ENCODE assay signal across 8 cellular contexts in the genomic region with DNA sequence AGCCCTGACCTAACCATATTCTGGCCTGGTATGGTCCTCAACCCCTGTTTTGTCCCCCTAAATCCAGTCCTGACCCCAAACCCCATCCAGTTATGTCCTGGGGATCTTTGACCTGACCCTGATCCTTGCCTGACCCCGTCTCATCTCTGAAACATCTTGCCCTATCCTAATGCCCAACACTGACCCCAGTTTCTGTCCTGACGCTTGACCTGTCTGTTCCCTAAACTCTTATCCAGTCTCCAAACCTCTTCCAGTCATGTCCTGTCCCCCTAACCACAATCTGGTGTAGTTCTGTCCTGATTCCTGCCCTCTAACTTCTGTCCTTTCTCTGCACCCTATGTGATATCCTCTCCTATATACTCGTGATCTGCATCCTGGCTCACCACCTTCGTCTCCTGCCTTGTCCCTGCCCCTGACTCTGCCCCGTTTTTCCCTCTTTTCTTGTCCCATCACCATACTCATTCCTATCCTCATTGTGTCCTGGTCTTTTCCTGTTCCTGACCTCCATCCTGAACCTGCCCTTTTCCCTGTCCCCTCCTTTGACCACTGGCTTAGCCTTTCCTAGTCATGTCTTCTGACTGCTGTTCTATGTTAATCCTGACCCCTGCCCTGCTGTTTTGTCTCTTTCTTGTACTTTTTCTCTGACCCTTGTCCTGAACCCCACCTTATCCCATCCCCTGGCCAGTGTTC.
DNase-seq lines count a peak whose midpoint lies in the region; ATAC-seq and TF ChIP-seq lines count a peak whose summit lies in the region.

No MANE protein-coding gene starts in this region.

- no peaks in the 10 kb centered on the region for H3K27me3 Mint-ChIP-seq in activated naive CD8-positive, alpha-beta T cell

- H3K9me3 Mint-ChIP-seq in activated naive CD8-positive, alpha-beta T cell (ENCODE audit: low read depth): no peaks in the 10 kb centered on the region
- no peaks in the 10 kb centered on the region for H3K9me3 Mint-ChIP-seq in stimulated activated effector memory CD8-positive, alpha-beta T cell treated with anti-CD3 and anti-CD28 coated beads, Interleukin-12 subunit alpha, Interleukin-12 subunit beta, amount 100 ng/mL, for 72 hours

- TF ChIP-seq CTCF in HFF-Myc (IDR thresholded peaks at IDR 0.05; ENCODE audit: low read depth, low read length, missing control alignments): no peak

- no peaks in the 10 kb centered on the region for H3K36me3 Mint-ChIP-seq in activated naive CD8-positive, alpha-beta T cell
- H3K36me3 Mint-ChIP-seq in stimulated activated effector memory CD8-positive, alpha-beta T cell treated with anti-CD3 and anti-CD28 coated beads, Interleukin-12 subunit alpha, Interleukin-12 subunit beta, amount 100 ng/mL, for 72 hours: peaks cover 13% of the 10 kb centered on the region

- H3K27ac Mint-ChIP-seq in activated naive CD8-positive, alpha-beta T cell: peak overlapping the region; percentile 83
- H3K27ac Mint-ChIP-seq in stimulated activated effector memory CD8-positive, alpha-beta T cell treated with anti-CD3 and anti-CD28 coated beads, Interleukin-12 subunit alpha, Interleukin-12 subunit beta, amount 100 ng/mL, for 72 hours: peak overlapping the region; percentile 92

- H3K4me3 ChIP-seq in HFF-Myc (replicated peaks; ENCODE audit: low read depth, low read length) (peak overlapping the region; percentile 44), iPS-18c (ENCODE audit: insufficient read depth, low read depth, low read length) (peak overlapping the region; percentile 60)

- peaks cover 7% of the 10 kb centered on the region for H3K9me3 ChIP-seq in iPS-18c (ENCODE audit: control insufficient read depth, insufficient read depth, low read length)

- DNase-seq in HFF-Myc (ENCODE audit: extremely low read depth, low read depth): no peak
- no peak for DNase-seq in stimulated activated effector memory CD8-positive, alpha-beta T cell treated with anti-CD3 and anti-CD28 coated beads, Interleukin-12 subunit alpha, Interleukin-12 subunit beta, amount 100 ng/mL, for 72 hours (ENCODE audit: low spot score in 2 of 2)
- no peak for DNase-seq in RKO (ENCODE audit: low spot score)
- no peak for DNase-seq in GDM1 (lab: John Stamatoyannopoulos, UW)
- DNase-seq in NCI-H146 treated with DMSO at 0.1 percent for 48 hours (lab: John Stamatoyannopoulos, UW; ENCODE audit: unreplicated experiment): no peak

- peaks cover 32% of the 10 kb centered on the region for H3K4me1 Mint-ChIP-seq in activated naive CD8-positive, alpha-beta T cell (ENCODE audit: low read depth)
- peaks cover 27% of the 10 kb centered on the region for H3K4me1 Mint-ChIP-seq in stimulated activated effector memory CD8-positive, alpha-beta T cell treated with anti-CD3 and anti-CD28 coated beads, Interleukin-12 subunit alpha, Interleukin-12 subunit beta, amount 100 ng/mL, for 72 hours

- H3K4me3 Mint-ChIP-seq in activated naive CD8-positive, alpha-beta T cell: peak overlapping the region; percentile 84
- H3K4me3 Mint-ChIP-seq in stimulated activated effector memory CD8-positive, alpha-beta T cell treated with anti-CD3 and anti-CD28 coated beads, Interleukin-12 subunit alpha, Interleukin-12 subunit beta, amount 100 ng/mL, for 72 hours: peak overlapping the region; percentile 72

- ATAC-seq in stimulated activated effector memory CD8-positive, alpha-beta T cell treated with anti-CD3 and anti-CD28 coated beads, Interleukin-12 subunit alpha, Interleukin-12 subunit beta, amount 100 ng/mL, for 72 hours: no peak
- no peak for ATAC-seq in GM21390 (IDR thresholded peaks at IDR 0.05; ENCODE audit: unreplicated experiment)
